ENCODE assay signal across 13 cellular contexts in genomic region chr10:24350111-24350921, GRCh38.
A peak's percentile ranks its signal among the peaks of the same experiment; 100 is the strongest.
DNase-seq lines count a peak whose midpoint lies in the region; TF ChIP-seq lines count a peak whose summit lies in the region.
"Had no signal": no experiment of that assay in that cellular context is flagged by ENCODE, and none has a peak within 500 bp of the region (broad histone marks: within the 10 kb centered on the region; RNA-seq: fewer than 3 reads in every experiment).

No MANE protein-coding gene starts in this region.

- no peaks in the 10 kb centered on the region for H3K27me3 ChIP-seq in left ventricle myocardium inferior (ENCODE audit: low read depth)
- H3K27me3 ChIP-seq: neural progenitor cell, stomach had no signal

- in situ Hi-C loops in astrocyte of the cerebellum (cut with HindIII; ENCODE audit: low sequenced_read_pairs): no loop called here

- H3K9me3 ChIP-seq in left ventricle myocardium inferior (replicated peaks): no peaks in the 10 kb centered on the region
- H3K9me3 ChIP-seq: A549, stomach had no signal

- DNase-seq in left ventricle myocardium inferior (no peak), cardiac septum (ENCODE audit: low spot score) (no peak), astrocyte of the cerebellum (ENCODE audit: low read depth) (peak; percentile 41), iris pigment epithelial cell (ENCODE audit: low read depth) (peak; percentile 96), DMS 273 treated with DMSO at 0.1 percent for 48 hours (lab: John Stamatoyannopoulos, UW) (no peak), NCI-H1930 (lab: John Stamatoyannopoulos, UW) (no peak)
- DNase-seq in activated CD4-positive, alpha-beta T cell treated with anti-CD3 and anti-CD28 coated beads for 1 hour: no peak
- DNase-seq in activated T-cell treated with anti-CD3 and anti-CD28 coated beads, Interleukin-2, amount 50 U/mL, for 48 hours: no peak
- DNase-seq: stomach had no signal

- TF ChIP-seq CTCF in left ventricle myocardium inferior (IDR thresholded peaks at IDR 0.05; ENCODE audit: borderline replicate concordance) (no peak), astrocyte of the cerebellum (IDR thresholded peaks at IDR 0.05; ENCODE audit: low read depth, low read length, missing control alignments) (no peak)

- H3K36me3 ChIP-seq in left ventricle myocardium inferior: no peaks in the 10 kb centered on the region
- H3K36me3 ChIP-seq: neural progenitor cell, stomach had no signal

- intact Hi-C loops in left ventricle myocardium inferior (cut with micrococcal nuclease): no loop called here
- intact Hi-C loops in cardiac septum (cut with DNase I): no loop called here

- H3K4me3 ChIP-seq in left ventricle myocardium inferior (no peak overlapping the region), astrocyte of the cerebellum (ENCODE audit: low read depth, low read length) (no peak overlapping the region)
- H3K4me3 ChIP-seq: A549, neural progenitor cell, skin epidermis, stomach had no signal

- peak overlapping the region; percentile 46 for H3K27ac ChIP-seq in left ventricle myocardium inferior (replicated peaks)
- H3K27ac ChIP-seq: A549, epithelial cell of prostate, neural progenitor cell had no signal

- H3K4me1 ChIP-seq in left ventricle myocardium inferior: peaks cover 65% of the 10 kb centered on the region
- H3K4me1 ChIP-seq: A549 had no signal

Comparison
In these comparisons a context has a peak if more than half of its experiments do, and no peak if none do; other contexts are left out.
1. DNase-seq: peak in astrocyte of the cerebellum (single experiment) and iris pigment epithelial cell (single experiment); none in left ventricle myocardium inferior (single experiment), cardiac septum (single experiment), DMS 273 treated with DMSO at 0.1 percent for 48 hours (single experiment), NCI-H1930 (0 of 2), activated CD4-positive, alpha-beta T cell treated with anti-CD3 and anti-CD28 coated beads for 1 hour (single experiment) and activated T-cell treated with anti-CD3 and anti-CD28 coated beads, Interleukin-2, amount 50 U/mL, for 48 hours (0 of 2).